Comparison of ENCODE assay signal across 9 cellular contexts in genomic region chr1:232012773-232013386, GRCh38.
DNase-seq lines count a peak whose midpoint lies in the region; ATAC-seq and TF ChIP-seq lines count a peak whose summit lies in the region.
"Had no signal": no experiment of that assay in that cellular context is flagged by ENCODE, and none has a peak within 500 bp of the region (broad histone marks: within the 10 kb centered on the region; RNA-seq: fewer than 3 reads in every experiment).

No MANE protein-coding gene starts in this region.

- CTCF ChIA-PET in activated CD4-positive, alpha-beta memory T cell treated with anti-CD3 and anti-CD28 coated beads, Interleukin-2, amount 10 ng/mL, durations not matched to agents 7 days and 5 days (lab: Charles Lee), result no interaction called here

- no peak for TF ChIP-seq POLR2A in body of pancreas (IDR thresholded peaks at IDR 0.05)
- no peak for TF ChIP-seq POLR2A in uterus (IDR thresholded peaks at IDR 0.05)

- H3K27me3 ChIP-seq in body of pancreas (no peaks in the 10 kb centered on the region), left lung (no peaks in the 10 kb centered on the region), uterus (no peaks in the 10 kb centered on the region)
- H3K27me3 ChIP-seq: neutrophil had no signal

- H3K36me3 ChIP-seq in body of pancreas (replicated peaks in 1 of 2; ENCODE audit: insufficient read depth in 1 of 2, low read depth in 2 of 2) (no peaks in the 10 kb centered on the region), left lung (no peaks in the 10 kb centered on the region), uterus (no peaks in the 10 kb centered on the region)

- TF ChIP-seq CTCF in body of pancreas (IDR thresholded peaks at IDR 0.05) (no peak), left lung (IDR thresholded peaks at IDR 0.05) (no peak), uterus (IDR thresholded peaks at IDR 0.05) (no peak)

- DNase-seq in NCI-H1105 (lab: John Stamatoyannopoulos, UW), result peak; percentile 31
- DNase-seq in body of pancreas, result peak in 3 of 4 donors; percentile 19 to 52 (median 24)
- DNase-seq in left lung, result no peak
- peak; percentile 61 to 66 for DNase-seq in uterus
- no peak for DNase-seq in activated CD4-positive, alpha-beta memory T cell treated with anti-CD3 and anti-CD28 coated beads, Interleukin-2, amount 10 ng/mL, durations not matched to agents 7 days and 5 days
- DNase-seq in HPDE6-E6E7 (ENCODE audit: extremely low spot score), result no peak
- DNase-seq: cerebellar nuclear complex had no signal

- ATAC-seq in body of pancreas (peak; percentile 64), left lung (peak; percentile 86), GM18861 (IDR thresholded peaks at IDR 0.05; ENCODE audit: unreplicated experiment) (no peak)

- WGBS in body of pancreas, 2 donors, result 61 to 73% methylated on average over 10 of the region's 10 CpGs

- POLR2A ChIA-PET in activated CD4-positive, alpha-beta memory T cell treated with anti-CD3 and anti-CD28 coated beads, Interleukin-2, amount 10 ng/mL, durations not matched to agents 7 days and 5 days (lab: Charles Lee), result no interaction called here

- H3K4me1 ChIP-seq in body of pancreas (no peaks in the 10 kb centered on the region), left lung (peaks cover 5 to 15% of the 10 kb centered on the region in 2 donors), uterus (no peaks in the 10 kb centered on the region)

- no peak overlapping the region for H3K27ac Mint-ChIP-seq in activated CD4-positive, alpha-beta memory T cell treated with anti-CD3 and anti-CD28 coated beads, Interleukin-2, amount 10 ng/mL, durations not matched to agents 7 days and 5 days

- H3K36me3 Mint-ChIP-seq in activated CD4-positive, alpha-beta memory T cell treated with anti-CD3 and anti-CD28 coated beads, Interleukin-2, amount 10 ng/mL, durations not matched to agents 7 days and 5 days (ENCODE audit: low read depth), result no peaks in the 10 kb centered on the region

- H3K9me3 ChIP-seq in body of pancreas (no peaks in the 10 kb centered on the region), left lung (no peaks in the 10 kb centered on the region), uterus (no peaks in the 10 kb centered on the region)
- H3K9me3 ChIP-seq: neutrophil had no signal

- H3K27ac ChIP-seq in body of pancreas (peak overlapping the region in 1 of 4 donors; percentile 8), left lung (peak overlapping the region; percentile 20 to 31), uterus (peak overlapping the region; percentile 40 to 59)
- H3K27ac ChIP-seq: neutrophil had no signal

- intact Hi-C loops in body of pancreas (cut with DNase I), result no loop called here
- intact Hi-C loops in left lung (cut with DNase I), result no loop called here
- intact Hi-C loops in uterus (cut with DNase I; ENCODE audit: low total_unique reads), result no loop called here

- no peaks in the 10 kb centered on the region for H3K9me3 Mint-ChIP-seq in activated CD4-positive, alpha-beta memory T cell treated with anti-CD3 and anti-CD28 coated beads, Interleukin-2, amount 10 ng/mL, durations not matched to agents 7 days and 5 days

- H3K4me1 Mint-ChIP-seq in activated CD4-positive, alpha-beta memory T cell treated with anti-CD3 and anti-CD28 coated beads, Interleukin-2, amount 10 ng/mL, durations not matched to agents 7 days and 5 days, result no peaks in the 10 kb centered on the region

- H3K4me3 Mint-ChIP-seq in activated CD4-positive, alpha-beta memory T cell treated with anti-CD3 and anti-CD28 coated beads, Interleukin-2, amount 10 ng/mL, durations not matched to agents 7 days and 5 days, result no peak overlapping the region

- no peaks in the 10 kb centered on the region for H3K27me3 Mint-ChIP-seq in activated CD4-positive, alpha-beta memory T cell treated with anti-CD3 and anti-CD28 coated beads, Interleukin-2, amount 10 ng/mL, durations not matched to agents 7 days and 5 days

- H3K4me3 ChIP-seq in body of pancreas (no peak overlapping the region), left lung (no peak overlapping the region), uterus (no peak overlapping the region)

Comparison
In these comparisons a context has a peak if more than half of its experiments do, and no peak if none do; other contexts are left out.
1. DNase-seq: peak in NCI-H1105 (single experiment), body of pancreas (3 of 4) and uterus (2 of 2); none in left lung (0 of 2), activated CD4-positive, alpha-beta memory T cell treated with anti-CD3 and anti-CD28 coated beads, Interleukin-2, amount 10 ng/mL, durations not matched to agents 7 days and 5 days (single experiment) and HPDE6-E6E7 (single experiment).